Comparison of ENCODE assay signal across 15 cellular contexts in the genomic region with DNA sequence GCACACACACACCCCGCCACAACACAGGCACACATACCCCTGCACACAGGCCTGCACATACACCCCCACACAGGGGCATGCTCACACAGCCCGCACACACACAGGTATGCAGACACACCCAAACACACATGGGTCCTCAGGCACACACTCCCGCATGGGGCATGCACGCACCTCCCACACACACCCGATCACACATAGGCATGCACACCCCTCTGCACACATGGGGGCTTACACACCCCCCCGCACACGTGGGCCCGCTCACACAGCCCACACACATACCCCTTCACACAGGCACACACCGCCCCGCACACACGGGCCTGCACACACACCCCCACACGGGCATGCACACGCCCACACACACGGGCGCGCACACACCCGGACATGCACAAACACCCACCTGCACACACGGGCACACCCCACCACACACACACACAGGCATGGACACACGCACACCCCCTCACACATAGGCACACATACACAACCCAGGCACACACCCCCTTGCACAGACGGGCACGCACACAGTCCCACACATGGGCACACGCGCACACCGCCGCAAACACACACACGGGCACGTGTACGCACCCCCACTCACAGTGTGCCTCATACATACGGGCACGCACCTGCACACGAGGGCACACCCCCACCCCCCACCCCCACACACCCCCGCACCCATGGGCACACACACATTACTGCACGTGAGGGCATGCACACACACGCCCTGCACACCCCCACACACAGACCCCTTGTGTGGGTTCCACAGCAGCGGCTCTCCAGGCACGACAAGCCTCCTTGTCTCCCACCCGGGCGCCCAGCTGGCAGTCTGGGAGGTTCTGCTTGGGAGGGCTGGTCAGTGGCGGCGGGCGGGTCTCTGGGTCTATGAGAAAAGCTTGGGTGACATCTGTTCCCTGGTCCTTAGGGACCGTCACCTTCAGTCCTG. TPM values are rescaled to one million over a fixed set of nuclear protein-coding genes. Genes with fewer than 3 reads are reported as not detected.
"Had no signal": no experiment of that assay in that cellular context is flagged by ENCODE, and none has a peak within 500 bp of the region (broad histone marks: within the 10 kb centered on the region; RNA-seq: fewer than 3 reads in every experiment).

No MANE protein-coding gene starts in this region.

- H3K36me3 ChIP-seq: breast epithelium had no signal

- H3K4me3 Mint-ChIP-seq: activated naive CD8-positive, alpha-beta T cell treated with anti-CD3 and anti-CD28 coated beads, Interleukin-2, amount 10 ng/mL, durations not matched to agents 7 days and 5 days; endodermal cell; T-helper 1 cell treated with Interleukin-12 subunit alpha and Interleukin-12 subunit beta and Interleukin-4 antibody, amounts not matched to agents 30 μg/mL and 1 μg/mL, for 36 hours had no signal

- H3K27ac Mint-ChIP-seq: activated naive CD8-positive, alpha-beta T cell treated with anti-CD3 and anti-CD28 coated beads, Interleukin-2, amount 10 ng/mL, durations not matched to agents 7 days and 5 days; endodermal cell; T-helper 1 cell treated with Interleukin-12 subunit alpha and Interleukin-12 subunit beta and Interleukin-4 antibody, amounts not matched to agents 30 μg/mL and 1 μg/mL, for 36 hours had no signal

- H3K27me3 Mint-ChIP-seq: activated naive CD8-positive, alpha-beta T cell treated with anti-CD3 and anti-CD28 coated beads, Interleukin-2, amount 10 ng/mL, durations not matched to agents 7 days and 5 days had no signal

- H3K27ac ChIP-seq: breast epithelium, esophagus muscularis mucosa, left ventricle myocardium inferior, skin epidermis had no signal

- H3K27me3 ChIP-seq: breast epithelium, esophagus muscularis mucosa had no signal

- DNase-seq: activated effector memory CD4-positive, alpha-beta T cell treated with anti-CD3 and anti-CD28 coated beads, Interleukin-2, amount 50 U/mL, for 16 hours; activated naive CD8-positive, alpha-beta T cell treated with anti-CD3 and anti-CD28 coated beads, Interleukin-2, amount 10 ng/mL, durations not matched to agents 7 days and 5 days; aorta; dermis blood vessel endothelial cell; endodermal cell; foreskin fibroblast; head of caudate nucleus; left ventricle myocardium inferior; mesendoderm; retina had no signal

- H3K4me3 ChIP-seq: breast epithelium, esophagus muscularis mucosa, left ventricle myocardium inferior, skin epidermis had no signal

- H3K4me1 Mint-ChIP-seq: activated naive CD8-positive, alpha-beta T cell treated with anti-CD3 and anti-CD28 coated beads, Interleukin-2, amount 10 ng/mL, durations not matched to agents 7 days and 5 days; endodermal cell had no signal

- H3K9me3 Mint-ChIP-seq: activated naive CD8-positive, alpha-beta T cell treated with anti-CD3 and anti-CD28 coated beads, Interleukin-2, amount 10 ng/mL, durations not matched to agents 7 days and 5 days; endodermal cell; T-helper 1 cell treated with Interleukin-12 subunit alpha and Interleukin-12 subunit beta and Interleukin-4 antibody, amounts not matched to agents 30 μg/mL and 1 μg/mL, for 36 hours had no signal

- H3K9me3 ChIP-seq: breast epithelium, esophagus muscularis mucosa, left ventricle myocardium inferior had no signal

- H3K4me1 ChIP-seq: breast epithelium, esophagus muscularis mucosa, left ventricle myocardium inferior had no signal

RNA-seq across cellular contexts. Expression of a gene that starts 30.3 kb away (rescaled TPM):
- total RNA-seq: cerebellum had no signal

RNA-seq across cellular contexts. Expression of a gene that starts 58.7 kb away (rescaled TPM):
- total RNA-seq: activated naive CD8-positive, alpha-beta T cell treated with anti-CD3 and anti-CD28 coated beads, Interleukin-2, amount 10 ng/mL, durations not matched to agents 7 days and 5 days had no signal
